Comparison of ENCODE assay signal across 11 cellular contexts in the genomic region with DNA sequence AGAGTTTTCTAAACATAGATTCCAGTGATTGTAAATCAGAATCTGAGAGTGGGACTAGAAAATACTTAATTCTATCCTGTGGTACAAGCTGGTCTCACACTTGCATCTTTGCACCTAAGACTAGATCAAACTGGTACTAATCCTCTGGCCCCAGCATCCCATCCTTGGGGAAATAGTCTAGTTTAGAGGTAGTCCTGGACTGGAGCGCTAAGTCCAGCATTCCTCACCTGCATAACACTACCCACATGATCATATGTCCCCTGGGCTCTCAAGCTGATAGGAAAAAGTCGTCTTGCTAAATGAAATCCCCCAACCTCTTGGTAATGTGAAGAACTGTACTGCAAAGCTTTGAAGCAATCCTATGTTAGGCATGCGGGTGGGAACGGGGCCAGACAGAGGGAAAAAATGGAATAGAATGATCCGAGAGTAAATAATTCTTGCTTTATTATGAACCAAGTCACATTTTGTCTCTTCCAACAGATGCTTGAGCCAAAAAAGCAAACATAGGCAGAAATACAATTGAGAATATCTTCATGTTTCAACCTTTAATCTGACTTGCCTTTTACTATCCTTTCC. TPM values are rescaled to one million over a fixed set of nuclear protein-coding genes. Genes with fewer than 3 reads are reported as not detected.
DNase-seq lines count a peak whose midpoint lies in the region; ATAC-seq and TF ChIP-seq lines count a peak whose summit lies in the region.
"Had no signal": no experiment of that assay in that cellular context is flagged by ENCODE, and none has a peak within 500 bp of the region (broad histone marks: within the 10 kb centered on the region; RNA-seq: fewer than 3 reads in every experiment).

No MANE protein-coding gene starts in this region.

- TF ChIP-seq CTCF in Panc1 (IDR thresholded peaks at IDR 0.05) (no peak), endothelial cell (IDR thresholded peaks at IDR 0.05; ENCODE audit: unreplicated experiment) (no peak), adrenal gland (IDR thresholded peaks at IDR 0.05) (no peak)

- H3K4me1 ChIP-seq in Panc1 (ENCODE audit: control insufficient read depth, insufficient read depth, low read length) (peaks cover 71% of the 10 kb centered on the region), adrenal gland (replicated peaks in 1 of 2) (peaks cover 17 to 27% of the 10 kb centered on the region in 2 donors), SJCRH30 (no peaks in the 10 kb centered on the region)

- H3K4me1 Mint-ChIP-seq in activated CD8-positive, alpha-beta memory T cell treated with anti-CD3 and anti-CD28 coated beads, Interleukin-2, amount 10 ng/mL, durations not matched to agents 7 days and 5 days, result peaks cover 70% of the 10 kb centered on the region
- H3K4me1 Mint-ChIP-seq in endothelial cell (ENCODE audit: unreplicated experiment), result peaks cover 24% of the 10 kb centered on the region
- peaks cover 58% of the 10 kb centered on the region for H3K4me1 Mint-ChIP-seq in stimulated activated memory B cell treated with anti-CD40 and anti-IgM and Interleukin-4, amounts not matched to agents 10 μg/mL and 1 μg/mL and 100 μg/mL, for 72 hours

- no peaks in the 10 kb centered on the region for H3K9me3 Mint-ChIP-seq in activated CD8-positive, alpha-beta memory T cell treated with anti-CD3 and anti-CD28 coated beads, Interleukin-2, amount 10 ng/mL, durations not matched to agents 7 days and 5 days (ENCODE audit: low read depth)
- H3K9me3 Mint-ChIP-seq in endothelial cell (ENCODE audit: unreplicated experiment), result no peaks in the 10 kb centered on the region
- H3K9me3 Mint-ChIP-seq in stimulated activated memory B cell treated with anti-CD40 and anti-IgM and Interleukin-4, amounts not matched to agents 10 μg/mL and 1 μg/mL and 100 μg/mL, for 72 hours, result no peaks in the 10 kb centered on the region

- in situ Hi-C loops in Panc1 (cut with HindIII; ENCODE audit: low pct_unique_long_range_greater_than_20kb, low sequenced_read_pairs), result no loop called here
- in situ Hi-C loops in KBM-7 (cut with MboI; ENCODE audit: low pct_unique_long_range_greater_than_20kb, low sequenced_read_pairs), result no loop called here

- CTCF ChIA-PET in activated CD8-positive, alpha-beta memory T cell treated with anti-CD3 and anti-CD28 coated beads, Interleukin-2, amount 10 ng/mL, durations not matched to agents 7 days and 5 days (lab: Charles Lee), result interaction anchor here (1.1 to 1.8 kb wide), 4 partner anchors 9 to 24 kb away, joined by 3 to 8 read pairs (median 4); partner anchors contain the start of gene HNRNPU
- CTCF ChIA-PET in Panc1 (lab: Charles Lee), result no interaction called here

- BruUV-seq in Panc1 (replicated peaks; lab: Mats Ljungman, UMichigan), result no TSS peak

- no peak for TF ChIP-seq POLR2A in adrenal gland (IDR thresholded peaks at IDR 0.05)

- DNase-seq in activated CD8-positive, alpha-beta memory T cell treated with anti-CD3 and anti-CD28 coated beads, Interleukin-2, amount 10 ng/mL, durations not matched to agents 7 days and 5 days, result no peak
- DNase-seq in activated CD8-positive, alpha-beta memory T cell treated with anti-CD3 and anti-CD28 coated beads, Interleukin-2, amount 50 U/mL, for 4 hours, result no peak
- DNase-seq in Panc1 (ENCODE audit: low read depth, low spot score) (no peak), endothelial cell (ENCODE audit: low spot score) (no peak), adrenal gland (no peak), KBM-7 (no peak), SJCRH30 (no peak)
- DNase-seq: activated CD4-positive, alpha-beta T cell treated with anti-CD3 and anti-CD28 coated beads for 4 hours; body of pancreas; NCI-H1092 had no signal

- no peak overlapping the region for H3K4me3 Mint-ChIP-seq in activated CD8-positive, alpha-beta memory T cell treated with anti-CD3 and anti-CD28 coated beads, Interleukin-2, amount 10 ng/mL, durations not matched to agents 7 days and 5 days
- H3K4me3 Mint-ChIP-seq in endothelial cell (ENCODE audit: unreplicated experiment), result peak overlapping the region; percentile 22
- H3K4me3 Mint-ChIP-seq in stimulated activated memory B cell treated with anti-CD40 and anti-IgM and Interleukin-4, amounts not matched to agents 10 μg/mL and 1 μg/mL and 100 μg/mL, for 72 hours, result no peak overlapping the region

- H3K27ac Mint-ChIP-seq in activated CD8-positive, alpha-beta memory T cell treated with anti-CD3 and anti-CD28 coated beads, Interleukin-2, amount 10 ng/mL, durations not matched to agents 7 days and 5 days, result peak overlapping the region; percentile 56
- peak overlapping the region; percentile 48 for H3K27ac Mint-ChIP-seq in endothelial cell (ENCODE audit: unreplicated experiment)
- H3K27ac Mint-ChIP-seq in stimulated activated memory B cell treated with anti-CD40 and anti-IgM and Interleukin-4, amounts not matched to agents 10 μg/mL and 1 μg/mL and 100 μg/mL, for 72 hours, result peak overlapping the region; percentile 15

- no peaks in the 10 kb centered on the region for H3K27me3 Mint-ChIP-seq in activated CD8-positive, alpha-beta memory T cell treated with anti-CD3 and anti-CD28 coated beads, Interleukin-2, amount 10 ng/mL, durations not matched to agents 7 days and 5 days
- H3K27me3 Mint-ChIP-seq in endothelial cell (ENCODE audit: unreplicated experiment), result peaks cover under 1% of the 10 kb centered on the region
- H3K27me3 Mint-ChIP-seq in stimulated activated memory B cell treated with anti-CD40 and anti-IgM and Interleukin-4, amounts not matched to agents 10 μg/mL and 1 μg/mL and 100 μg/mL, for 72 hours, result no peaks in the 10 kb centered on the region

- H3K4me3 ChIP-seq in Panc1 (ENCODE audit: low read depth in 2 of 2, low read length in 2 of 2), result no peak overlapping the region
- H3K4me3 ChIP-seq in adrenal gland, result no peak overlapping the region
- H3K4me3 ChIP-seq in SJCRH30, result no peak overlapping the region
- H3K4me3 ChIP-seq: body of pancreas had no signal

- peak overlapping the region; percentile 67 for H3K27ac ChIP-seq in Panc1 (ENCODE audit: low read length)
- no peak overlapping the region for H3K27ac ChIP-seq in adrenal gland
- no peak overlapping the region for H3K27ac ChIP-seq in SJCRH30

- H3K9me3 ChIP-seq in Panc1 (ENCODE audit: control insufficient read depth, insufficient read depth, low read depth, low read length) (no peaks in the 10 kb centered on the region), adrenal gland (replicated peaks in 1 of 3) (no peaks in the 10 kb centered on the region), SJCRH30 (replicated peaks) (no peaks in the 10 kb centered on the region)
- H3K9me3 ChIP-seq: body of pancreas had no signal

- ATAC-seq in activated CD8-positive, alpha-beta memory T cell treated with anti-CD3 and anti-CD28 coated beads, Interleukin-2, amount 10 ng/mL, durations not matched to agents 7 days and 5 days, result no peak
- ATAC-seq in Panc1, result no peak
- ATAC-seq in stimulated activated memory B cell treated with anti-CD40 and anti-IgM and Interleukin-4, amounts not matched to agents 10 μg/mL and 1 μg/mL and 100 μg/mL, for 72 hours, result no peak

- intact Hi-C loops in Panc1 (cut with micrococcal nuclease; ENCODE audit: unreplicated experiment), result no loop called here
- intact Hi-C loops in adrenal gland (cut with DNase I), result no loop called here

- 61 to 74% (median 69%) methylated on average over 5 of the region's 5 CpGs for WGBS in adrenal gland, 4 donors

- H3K36me3 Mint-ChIP-seq in activated CD8-positive, alpha-beta memory T cell treated with anti-CD3 and anti-CD28 coated beads, Interleukin-2, amount 10 ng/mL, durations not matched to agents 7 days and 5 days, result peaks cover 65% of the 10 kb centered on the region
- H3K36me3 Mint-ChIP-seq in endothelial cell (ENCODE audit: low read depth, unreplicated experiment), result peaks cover 20% of the 10 kb centered on the region
- peaks cover 41% of the 10 kb centered on the region for H3K36me3 Mint-ChIP-seq in stimulated activated memory B cell treated with anti-CD40 and anti-IgM and Interleukin-4, amounts not matched to agents 10 μg/mL and 1 μg/mL and 100 μg/mL, for 72 hours

- POLR2A ChIA-PET in Panc1 (lab: Charles Lee), result no interaction called here

- peaks cover 39% of the 10 kb centered on the region for H3K36me3 ChIP-seq in Panc1 (ENCODE audit: control insufficient read depth, insufficient read depth, low read length)
- peaks cover 0 to 44% of the 10 kb centered on the region in 2 donors for H3K36me3 ChIP-seq in adrenal gland (replicated peaks in 1 of 2)
- peaks cover 65% of the 10 kb centered on the region for H3K36me3 ChIP-seq in SJCRH30

- H3K27me3 ChIP-seq in Panc1 (ENCODE audit: control insufficient read depth, insufficient read depth, low read length) (no peaks in the 10 kb centered on the region), adrenal gland (no peaks in the 10 kb centered on the region), SJCRH30 (no peaks in the 10 kb centered on the region)
- H3K27me3 ChIP-seq: body of pancreas had no signal

RNA-seq across cellular contexts. Expression of gene COX20, which starts 4.8 kb away (rescaled TPM):
- 10 to 100 TPM; 21.6 to 26.3 TPM for total RNA-seq in activated CD8-positive, alpha-beta memory T cell treated with anti-CD3 and anti-CD28 coated beads, Interleukin-2, amount 10 ng/mL, durations not matched to agents 7 days and 5 days
- total RNA-seq in Panc1 (2021; ENCODE audit: unreplicated experiment), result 55.0 TPM
- 47.0 TPM for polyA plus RNA-seq in Panc1 (2012; ENCODE audit: insufficient read length)
- total RNA-seq in endothelial cell (ENCODE audit: unreplicated experiment), result 9.6 TPM
- total RNA-seq in adrenal gland, result 10 to 100 TPM; 32.2 to 78.1 (median 42.5) TPM
- 100 to 1,000 TPM; 120 to 265 (median 123) TPM for polyA plus RNA-seq in adrenal gland
- total RNA-seq in SJCRH30 (2014; rRNA removed; shearing (Covaris generic)), result 23.9 and 33.5 TPM in 2 replicates

RNA-seq across cellular contexts. Expression of gene HNRNPU, which starts 24.0 kb away (rescaled TPM):
- total RNA-seq in activated CD8-positive, alpha-beta memory T cell treated with anti-CD3 and anti-CD28 coated beads, Interleukin-2, amount 10 ng/mL, durations not matched to agents 7 days and 5 days, result 100 to 1,000 TPM; 410 to 503 TPM
- 361 TPM for total RNA-seq in Panc1 (2021; ENCODE audit: unreplicated experiment)
- 321 TPM for polyA plus RNA-seq in Panc1 (2012; ENCODE audit: insufficient read length)
- total RNA-seq in endothelial cell (ENCODE audit: unreplicated experiment), result 381 TPM
- 100 to 1,000 TPM; 192 to 326 (median 278) TPM for total RNA-seq in adrenal gland
- polyA plus RNA-seq in adrenal gland, result 100 to 1,000 TPM; 141 to 397 (median 145) TPM
- 595 and 602 TPM in 2 replicates for total RNA-seq in SJCRH30 (2014; rRNA removed; shearing (Covaris generic))
